In the genomic region with DNA sequence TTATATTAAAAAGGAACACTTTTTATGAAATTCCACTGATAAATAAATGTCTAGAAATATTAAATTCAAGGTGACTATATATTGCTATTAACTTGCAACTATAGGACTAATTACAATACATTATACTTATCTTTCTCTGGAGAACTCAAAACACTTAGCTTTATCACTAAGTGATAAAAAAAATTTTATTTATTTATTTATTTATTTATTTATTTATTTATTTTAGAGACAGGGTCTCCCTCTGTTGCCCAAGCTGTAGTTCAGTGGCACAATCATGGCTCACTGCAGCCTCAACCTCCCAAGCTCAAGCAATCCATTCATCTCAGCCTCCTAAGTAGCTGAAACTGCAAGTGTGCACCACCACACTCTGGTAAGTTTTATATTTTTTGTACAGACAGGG, we compare ENCODE assay signal across 9 cellular contexts.
"Had no signal": no experiment of that assay in that cellular context is flagged by ENCODE, and none has a peak within 500 bp of the region (broad histone marks: within the 10 kb centered on the region; RNA-seq: fewer than 3 reads in every experiment).

No MANE protein-coding gene starts in this region.

- H3K4me3 ChIP-seq: K562 had no signal

- H3K4me1 Mint-ChIP-seq: IgD-negative memory B cell had no signal

- H3K27ac Mint-ChIP-seq: IgD-negative memory B cell had no signal

- H3K36me3 Mint-ChIP-seq: IgD-negative memory B cell had no signal

- H3K27me3 Mint-ChIP-seq: IgD-negative memory B cell had no signal

- H3K4me3 Mint-ChIP-seq: IgD-negative memory B cell had no signal

- FAIRE-seq: HepG2, HTR-8/SVneo, K562 had no signal

- H3K4me2 ChIP-seq: KMS-11 had no signal

- ATAC-seq: HepG2, K562 had no signal

- H3K27ac ChIP-seq: HL-60, KMS-11 had no signal

- DNase-seq: IMR-90, KBM-7, KG1 had no signal

- H3K9ac ChIP-seq: KMS-11 had no signal
